Comparison of ENCODE assay signal across 8 cellular contexts in genomic region chr18:5868218-5868904, GRCh38. TPM values are rescaled to one million over a fixed set of nuclear protein-coding genes. Genes with fewer than 3 reads are reported as not detected.
DNase-seq lines count a peak whose midpoint lies in the region; ATAC-seq and TF ChIP-seq lines count a peak whose summit lies in the region.

No MANE protein-coding gene starts in this region.

- in situ Hi-C loops in gastrocnemius medialis (cut with MboI; ENCODE audit: low sequenced_read_pairs in 4 of 4): no loop called here

- H2AFZ ChIP-seq in DND-41 (ENCODE audit: low read depth, low read length): no peak overlapping the region

- intact Hi-C loops in gastrocnemius medialis (cut with DNase I; ENCODE audit: low total_unique reads): no loop called here

- no peaks in the 10 kb centered on the region for H4K20me1 ChIP-seq in DND-41 (ENCODE audit: insufficient read depth, low read length)

- ATAC-seq in DND-41 (ENCODE audit: insufficient read depth, low read depth) (peak; percentile 77), GM19351 (IDR thresholded peaks at IDR 0.05; ENCODE audit: unreplicated experiment) (peak; percentile 97), HG03457 (IDR thresholded peaks at IDR 0.05; ENCODE audit: unreplicated experiment) (peak; percentile 90), gastrocnemius medialis (peak; percentile 45 to 61)

- H3K79me2 ChIP-seq in DND-41 (ENCODE audit: insufficient read depth, low read length): no peaks in the 10 kb centered on the region

- H3K4me1 ChIP-seq in DND-41 (ENCODE audit: insufficient read depth, low read length) (no peaks in the 10 kb centered on the region), gastrocnemius medialis (no peaks in the 10 kb centered on the region)

- no peak overlapping the region for H3K9ac ChIP-seq in DND-41 (ENCODE audit: low read depth, low read length)

- peak; percentile 65 for TF ChIP-seq CTCF in DND-41 (IDR thresholded peaks at IDR 0.05; ENCODE audit: borderline replicate concordance, extremely low read depth, low read length, poor library complexity, severe bottlenecking)
- peak in 4 of 5 experiments; percentile 28 to 49 (median 38) for TF ChIP-seq CTCF in gastrocnemius medialis (IDR thresholded peaks at IDR 0.05 in 4 of 5, conservative IDR thresholded peaks at IDR 0.05 in 1 of 5)

- H3K27ac ChIP-seq in DND-41 (ENCODE audit: low read length) (no peak overlapping the region), gastrocnemius medialis (no peak overlapping the region)

- no peak overlapping the region for H3K4me2 ChIP-seq in DND-41 (ENCODE audit: insufficient read depth, low read length)

- H3K9me3 ChIP-seq in DND-41 (ENCODE audit: insufficient read depth, low read length, severe bottlenecking) (no peaks in the 10 kb centered on the region), gastrocnemius medialis (no peaks in the 10 kb centered on the region)

- DNase-seq in DND-41: peak; percentile 49
- peak; percentile 92 for DNase-seq in NCI-H69 (lab: John Stamatoyannopoulos, UW)
- peak in 40 of 58 donors; percentile 6 to 72 (median 30) for DNase-seq in anterior cingulate cortex (lab: John Stamatoyannopoulos, UW)
- DNase-seq in hepatic stellate cell (ENCODE audit: low spot score): peak; percentile 29
- DNase-seq in gastrocnemius medialis: peak; percentile 5 to 22
- no peak for DNase-seq in stimulated activated naive CD4-positive, alpha-beta T cell treated with Interleukin-2 at 50 U/mL for 16 hours (lab: John Stamatoyannopoulos, UW)

- no peaks in the 10 kb centered on the region for H3K27me3 ChIP-seq in DND-41 (ENCODE audit: insufficient read depth, low read length, poor library complexity)
- peaks cover 0 to 3% (median 0%) of the 10 kb centered on the region in 3 donors for H3K27me3 ChIP-seq in gastrocnemius medialis

- H3K36me3 ChIP-seq in DND-41 (ENCODE audit: insufficient read depth, low read length) (no peaks in the 10 kb centered on the region), gastrocnemius medialis (no peaks in the 10 kb centered on the region)

- no peak for TF ChIP-seq POLR2A in gastrocnemius medialis (IDR thresholded peaks at IDR 0.05)

- H3K4me3 ChIP-seq in DND-41 (ENCODE audit: low read depth in 1 of 2, low read length in 2 of 2) (no peak overlapping the region), gastrocnemius medialis (no peak overlapping the region)

RNA-seq across cellular contexts. Expression of gene TMEM200C, which starts 27.0 kb away (rescaled TPM):
- under 1 TPM in 1 of 4 donors, not detected in 3; 0.07 TPM for total RNA-seq in gastrocnemius medialis
